10 cellular contexts compared by ENCODE assay signal in the genomic region with DNA sequence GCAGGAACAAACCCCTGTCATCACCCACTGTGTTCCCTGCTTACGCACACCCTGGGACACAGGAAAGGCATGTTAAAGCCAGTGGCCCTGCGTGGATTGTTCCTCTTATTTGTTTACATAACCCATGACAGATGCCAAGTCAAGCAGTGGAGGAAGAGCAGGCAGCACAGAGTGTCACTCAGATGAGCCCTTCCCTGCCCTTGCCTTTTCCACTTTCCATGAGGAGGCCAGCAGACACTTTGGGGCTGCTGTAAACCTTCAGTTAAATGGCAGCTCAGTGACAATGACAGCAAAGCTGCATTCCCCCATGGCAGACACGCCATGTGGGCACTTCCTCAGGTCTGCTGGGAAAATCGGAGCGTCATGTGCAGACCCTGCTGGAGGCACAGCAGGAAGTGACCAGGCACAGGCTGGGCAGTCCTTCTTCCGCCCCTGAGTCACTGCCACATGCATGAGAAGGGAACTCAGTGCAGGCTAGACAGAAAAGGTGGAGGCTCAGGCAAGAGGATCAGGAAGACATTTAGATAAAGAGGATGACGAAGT.
A peak's percentile ranks its signal among the peaks of the same experiment; 100 is the strongest.
DNase-seq lines count a peak whose midpoint lies in the region; ATAC-seq, FAIRE-seq and TF ChIP-seq lines count a peak whose summit lies in the region.
"Had no signal": no experiment of that assay in that cellular context is flagged by ENCODE, and none has a peak within 500 bp of the region (broad histone marks: within the 10 kb centered on the region; RNA-seq: fewer than 3 reads in every experiment).

No MANE protein-coding gene starts in this region.

- CTCF ChIA-PET in A549 (lab: Yijun Ruan, JAX): no interaction called here

- no peaks in the 10 kb centered on the region for H3K4me1 ChIP-seq in A549
- peaks cover 0 to 4% of the 10 kb centered on the region in 2 donors for H3K4me1 ChIP-seq in lung (ENCODE audit: control insufficient read depth in 2 of 2, insufficient read depth in 2 of 2, low read length in 2 of 2)

- DNase-seq in A549 (ENCODE audit: low read depth in 1 of 2, low spot score in 1 of 2) (peak in 1 of 2 experiments; percentile 32), MV-4-11 (lab: John Stamatoyannopoulos, UW) (peak; percentile 78), coronary artery (ENCODE audit: low spot score) (peak; percentile 79), lung (ENCODE audit: low spot score) (peak; percentile 65), NCI-H510A treated with DMSO at 0.1 percent for 48 hours (lab: John Stamatoyannopoulos, UW) (no peak), AML-193 (lab: John Stamatoyannopoulos, UW) (no peak)
- DNase-seq in activated T-cell treated with anti-CD3 and anti-CD28 coated beads, Interleukin-2, amount 50 U/mL, for 1 hour: no peak
- DNase-seq: activated CD4-positive, alpha-beta memory T cell treated with anti-CD3 and anti-CD28 coated beads, Interleukin-2, amount 10 ng/mL, durations not matched to agents 7 days and 5 days; CD4-positive, CD25-positive, alpha-beta regulatory T cell had no signal

- H3K27me3 ChIP-seq in lung (ENCODE audit: control insufficient read depth, insufficient read depth): no peaks in the 10 kb centered on the region

- ATAC-seq in A549 (peak; percentile 48 to 85; a peak in 5 of 6 replicates), lung (ENCODE audit: insufficient read depth, low FRiP score) (peak; percentile 72), GM21526 (IDR thresholded peaks at IDR 0.05; ENCODE audit: low FRiP score, unreplicated experiment) (no peak)

- no peak for FAIRE-seq in A549 (lab: Jason Lieb, UNC)

- TF ChIP-seq CTCF in A549 (IDR thresholded peaks at IDR 0.05) (no peak), coronary artery (IDR thresholded peaks at IDR 0.05) (no peak), lung (IDR thresholded peaks at IDR 0.05; ENCODE audit: control extremely low read depth, extremely low read depth) (no peak)

- POLR2A ChIA-PET in A549 (lab: Yijun Ruan, JAX): no interaction called here

- H3K4me3 ChIP-seq in A549: no peak overlapping the region
- no peak overlapping the region for H3K4me3 ChIP-seq in coronary artery
- H3K4me3 ChIP-seq in lung: no peak overlapping the region

- no peaks in the 10 kb centered on the region for H3K9me3 ChIP-seq in A549
- H3K9me3 ChIP-seq in lung (ENCODE audit: control insufficient read depth in 2 of 2, insufficient read depth in 1 of 2, low read length in 1 of 2): no peaks in the 10 kb centered on the region

- H3K36me3 ChIP-seq in lung (ENCODE audit: control insufficient read depth in 2 of 2, insufficient read depth in 2 of 2, low read length in 2 of 2): no peaks in the 10 kb centered on the region

- H3K27ac ChIP-seq in A549 (no peak overlapping the region), coronary artery (peak overlapping the region; percentile 19 to 65), lung (ENCODE audit: low read depth in 1 of 2, low read length in 1 of 2) (peak overlapping the region in 1 of 2 donors; percentile 80)

- TF ChIP-seq POLR2A in A549 (IDR thresholded peaks at IDR 0.05; ENCODE audit: low read length): no peak

- TF ChIP-seq EP300 in A549 (IDR thresholded peaks at IDR 0.05): no peak

- TF ChIP-seq RAD21 in A549 (conservative IDR thresholded peaks at IDR 0.05 in 1 of 2, IDR thresholded peaks at IDR 0.05 in 1 of 2): no peak

- WGBS in A549 (ENCODE audit: missing lambda C conversion rate): 60% methylated on average over 4 of the region's 7 CpGs
- 39 to 50% methylated on average over 7 of the region's 7 CpGs for WGBS in lung, 2 donors

- no peak overlapping the region for H3K4me2 ChIP-seq in A549

TF ChIP-seq in A549, 52 proteins besides CTCF, POLR2A, EP300 and RAD21:
- TF ChIP-seq FOSL2 (IDR thresholded peaks at IDR 0.05): no peak
- no peak for TF ChIP-seq FOSL2 (CRISPR knock-in tag; IDR thresholded peaks at IDR 0.05)
- no peak for TF ChIP-seq NR3C1 (IDR thresholded peaks at IDR 0.05)
- TF ChIP-seq POLR2AphosphoS2 (conservative IDR thresholded peaks at IDR 0.05; ENCODE audit: low read length): no peak
- no peak for TF ChIP-seq JUN (IDR thresholded peaks at IDR 0.05)
- no peak for TF ChIP-seq CHD2 (IDR thresholded peaks at IDR 0.05; ENCODE audit: low read length, partially characterized antibody)
- TF ChIP-seq CEBPB (IDR thresholded peaks at IDR 0.05): no peak
- TF ChIP-seq CHD4 (IDR thresholded peaks at IDR 0.05; ENCODE audit: borderline replicate concordance): no peak
- TF ChIP-seq, protein P1, sequence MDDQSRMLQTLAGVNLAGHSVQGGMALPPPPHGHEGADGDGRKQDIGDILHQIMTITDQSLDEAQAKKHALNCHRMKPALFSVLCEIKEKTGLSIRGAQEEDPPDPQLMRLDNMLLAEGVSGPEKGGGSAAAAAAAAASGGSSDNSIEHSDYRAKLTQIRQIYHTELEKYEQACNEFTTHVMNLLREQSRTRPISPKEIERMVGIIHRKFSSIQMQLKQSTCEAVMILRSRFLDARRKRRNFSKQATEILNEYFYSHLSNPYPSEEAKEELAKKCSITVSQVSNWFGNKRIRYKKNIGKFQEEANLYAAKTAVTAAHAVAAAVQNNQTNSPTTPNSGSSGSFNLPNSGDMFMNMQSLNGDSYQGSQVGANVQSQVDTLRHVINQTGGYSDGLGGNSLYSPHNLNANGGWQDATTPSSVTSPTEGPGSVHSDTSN (IDR thresholded peaks at IDR 0.05): no peak
- no peak for TF ChIP-seq HOXB13 (CRISPR knock-in tag; IDR thresholded peaks at IDR 0.05; ENCODE audit: low read depth)
- no peak for TF ChIP-seq KDM5A (IDR thresholded peaks at IDR 0.05)
- TF ChIP-seq, protein P2, sequence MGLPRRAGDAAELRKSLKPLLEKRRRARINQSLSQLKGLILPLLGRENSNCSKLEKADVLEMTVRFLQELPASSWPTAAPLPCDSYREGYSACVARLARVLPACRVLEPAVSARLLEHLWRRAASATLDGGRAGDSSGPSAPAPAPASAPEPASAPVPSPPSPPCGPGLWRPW (IDR thresholded peaks at IDR 0.05): no peak
- no peak for TF ChIP-seq HOXB5 (CRISPR knock-in tag; IDR thresholded peaks at IDR 0.05)
- TF ChIP-seq RCOR1 (IDR thresholded peaks at IDR 0.05; ENCODE audit: low read depth, low read length): no peak
- TF ChIP-seq BHLHE40 (IDR thresholded peaks at IDR 0.05; ENCODE audit: low read depth, low read length): no peak
- TF ChIP-seq, protein P3, sequence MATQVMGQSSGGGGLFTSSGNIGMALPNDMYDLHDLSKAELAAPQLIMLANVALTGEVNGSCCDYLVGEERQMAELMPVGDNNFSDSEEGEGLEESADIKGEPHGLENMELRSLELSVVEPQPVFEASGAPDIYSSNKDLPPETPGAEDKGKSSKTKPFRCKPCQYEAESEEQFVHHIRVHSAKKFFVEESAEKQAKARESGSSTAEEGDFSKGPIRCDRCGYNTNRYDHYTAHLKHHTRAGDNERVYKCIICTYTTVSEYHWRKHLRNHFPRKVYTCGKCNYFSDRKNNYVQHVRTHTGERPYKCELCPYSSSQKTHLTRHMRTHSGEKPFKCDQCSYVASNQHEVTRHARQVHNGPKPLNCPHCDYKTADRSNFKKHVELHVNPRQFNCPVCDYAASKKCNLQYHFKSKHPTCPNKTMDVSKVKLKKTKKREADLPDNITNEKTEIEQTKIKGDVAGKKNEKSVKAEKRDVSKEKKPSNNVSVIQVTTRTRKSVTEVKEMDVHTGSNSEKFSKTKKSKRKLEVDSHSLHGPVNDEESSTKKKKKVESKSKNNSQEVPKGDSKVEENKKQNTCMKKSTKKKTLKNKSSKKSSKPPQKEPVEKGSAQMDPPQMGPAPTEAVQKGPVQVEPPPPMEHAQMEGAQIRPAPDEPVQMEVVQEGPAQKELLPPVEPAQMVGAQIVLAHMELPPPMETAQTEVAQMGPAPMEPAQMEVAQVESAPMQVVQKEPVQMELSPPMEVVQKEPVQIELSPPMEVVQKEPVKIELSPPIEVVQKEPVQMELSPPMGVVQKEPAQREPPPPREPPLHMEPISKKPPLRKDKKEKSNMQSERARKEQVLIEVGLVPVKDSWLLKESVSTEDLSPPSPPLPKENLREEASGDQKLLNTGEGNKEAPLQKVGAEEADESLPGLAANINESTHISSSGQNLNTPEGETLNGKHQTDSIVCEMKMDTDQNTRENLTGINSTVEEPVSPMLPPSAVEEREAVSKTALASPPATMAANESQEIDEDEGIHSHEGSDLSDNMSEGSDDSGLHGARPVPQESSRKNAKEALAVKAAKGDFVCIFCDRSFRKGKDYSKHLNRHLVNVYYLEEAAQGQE (IDR thresholded peaks at IDR 0.05): no peak

Comparison
In these comparisons a context has a peak if more than half of its experiments do, and no peak if none do; other contexts are left out.
1. DNase-seq: peak in MV-4-11 (single experiment), coronary artery (single experiment) and lung (single experiment); none in NCI-H510A treated with DMSO at 0.1 percent for 48 hours (single experiment), activated T-cell treated with anti-CD3 and anti-CD28 coated beads, Interleukin-2, amount 50 U/mL, for 1 hour (single experiment) and AML-193 (0 of 2).
2. H3K27ac ChIP-seq: peak in coronary artery (2 of 2); none in A549 (0 of 2).